Comparison of ENCODE assay signal across 20 cellular contexts in the genomic region with DNA sequence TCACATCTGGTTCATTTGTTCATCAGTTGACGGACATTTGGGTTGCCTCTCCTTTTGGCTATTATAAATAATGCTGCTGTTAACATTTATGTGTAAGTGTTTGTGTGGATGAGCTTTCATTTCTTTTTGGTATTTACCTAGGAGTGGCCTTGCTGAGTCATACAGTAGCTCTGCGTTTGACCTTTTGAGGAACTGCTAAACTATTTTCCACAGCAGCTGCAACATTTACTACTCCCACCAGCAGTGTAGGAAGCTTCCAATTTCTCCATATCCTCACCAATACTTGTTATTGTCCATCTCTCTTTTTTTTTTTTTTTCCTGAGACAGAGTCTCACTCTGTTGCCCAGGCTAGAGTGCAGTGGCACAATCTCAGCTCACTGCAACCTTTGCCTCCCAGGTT. TPM values are rescaled to one million over a fixed set of nuclear protein-coding genes. Genes with fewer than 3 reads are reported as not detected.
A peak's percentile ranks its signal among the peaks of the same experiment; 100 is the strongest.
DNase-seq lines count a peak whose midpoint lies in the region; ATAC-seq and TF ChIP-seq lines count a peak whose summit lies in the region.
"Had no signal": no experiment of that assay in that cellular context is flagged by ENCODE, and none has a peak within 500 bp of the region (broad histone marks: within the 10 kb centered on the region; RNA-seq: fewer than 3 reads in every experiment).

No MANE protein-coding gene starts in this region.

- peaks cover 3% of the 10 kb centered on the region for H3K4me1 Mint-ChIP-seq in T-helper 17 cell
- peaks cover 0 to 16% (median 0%) of the 10 kb centered on the region in 7 donors for H3K4me1 Mint-ChIP-seq in naive thymus-derived CD4-positive, alpha-beta T cell
- peaks cover 11% of the 10 kb centered on the region for H3K4me1 Mint-ChIP-seq in activated CD8-positive, alpha-beta T cell treated with anti-CD3 and anti-CD28 coated beads for 36 hours (ENCODE audit: low read depth)

- no peak overlapping the region for H3K4me3 Mint-ChIP-seq in T-helper 17 cell
- no peak overlapping the region for H3K4me3 Mint-ChIP-seq in naive thymus-derived CD4-positive, alpha-beta T cell
- no peak overlapping the region for H3K4me3 Mint-ChIP-seq in activated CD8-positive, alpha-beta T cell treated with anti-CD3 and anti-CD28 coated beads for 36 hours
- H3K4me3 Mint-ChIP-seq: activated CD8-positive, alpha-beta memory T cell treated with anti-CD3 and anti-CD28 coated beads, Interleukin-2, amount 10 ng/mL, durations not matched to agents 7 days and 5 days; naive B cell had no signal

- no peaks in the 10 kb centered on the region for H3K27me3 ChIP-seq in naive thymus-derived CD4-positive, alpha-beta T cell (ENCODE audit: control insufficient read depth in 2 of 2, insufficient read depth in 2 of 2, low read length in 2 of 2)
- H3K27me3 ChIP-seq: vagina had no signal

- H3K36me3 Mint-ChIP-seq in T-helper 17 cell (ENCODE audit: low read depth): no peaks in the 10 kb centered on the region
- H3K36me3 Mint-ChIP-seq in naive thymus-derived CD4-positive, alpha-beta T cell: no peaks in the 10 kb centered on the region
- no peaks in the 10 kb centered on the region for H3K36me3 Mint-ChIP-seq in activated CD8-positive, alpha-beta T cell treated with anti-CD3 and anti-CD28 coated beads for 36 hours (ENCODE audit: low read depth)
- H3K36me3 Mint-ChIP-seq: activated CD8-positive, alpha-beta memory T cell treated with anti-CD3 and anti-CD28 coated beads, Interleukin-2, amount 10 ng/mL, durations not matched to agents 7 days and 5 days had no signal

- peaks cover 25% of the 10 kb centered on the region for H3K27me3 Mint-ChIP-seq in T-helper 17 cell
- peaks cover 0 to 7% (median 4%) of the 10 kb centered on the region in 5 donors for H3K27me3 Mint-ChIP-seq in naive thymus-derived CD4-positive, alpha-beta T cell
- no peaks in the 10 kb centered on the region for H3K27me3 Mint-ChIP-seq in activated CD8-positive, alpha-beta T cell treated with anti-CD3 and anti-CD28 coated beads for 36 hours
- H3K27me3 Mint-ChIP-seq: activated CD8-positive, alpha-beta memory T cell treated with anti-CD3 and anti-CD28 coated beads, Interleukin-2, amount 10 ng/mL, durations not matched to agents 7 days and 5 days; naive B cell had no signal

- no peak overlapping the region for H3K27ac ChIP-seq in naive thymus-derived CD4-positive, alpha-beta T cell (ENCODE audit: low read depth, low read length)
- H3K27ac ChIP-seq: KMS-11, vagina had no signal

- no peaks in the 10 kb centered on the region for H3K4me1 ChIP-seq in naive thymus-derived CD4-positive, alpha-beta T cell (ENCODE audit: control insufficient read depth in 2 of 2, insufficient read depth in 2 of 2, low read length in 2 of 2)
- H3K4me1 ChIP-seq: vagina had no signal

- H3K36me3 ChIP-seq in naive thymus-derived CD4-positive, alpha-beta T cell (ENCODE audit: control insufficient read depth in 2 of 3, insufficient read depth in 3 of 3, low read length in 3 of 3): no peaks in the 10 kb centered on the region
- H3K36me3 ChIP-seq: vagina had no signal

- DNase-seq in DMS53 (lab: John Stamatoyannopoulos, UW): peak; percentile 62
- peak; percentile 25 for DNase-seq in HT-29 (ENCODE audit: low spot score)
- no peak for DNase-seq in T-helper 17 cell
- DNase-seq in iris pigment epithelial cell (ENCODE audit: low read depth): peak; percentile 77
- no peak for DNase-seq in cerebellar nuclear complex (lab: John Stamatoyannopoulos, UW)
- no peak for DNase-seq in naive thymus-derived CD4-positive, alpha-beta T cell
- DNase-seq in activated CD8-positive, alpha-beta T cell treated with anti-CD3 and anti-CD28 coated beads for 36 hours: no peak
- DNase-seq: activated CD8-positive, alpha-beta memory T cell treated with anti-CD3 and anti-CD28 coated beads, Interleukin-2, amount 10 ng/mL, durations not matched to agents 7 days and 5 days; activated naive CD4-positive, alpha-beta T cell; central memory CD4-positive, alpha-beta T cell; GOT3; hippocampal formation; naive B cell; NCI-H2081; SK-N-SH; stimulated activated CD4-positive, alpha-beta T cell treated with anti-CD3 and anti-CD28 coated beads, Interleukin-4, amount 100 ng/mL, for 1 hour had no signal

- no peaks in the 10 kb centered on the region for H3K9me3 ChIP-seq in T-helper 17 cell (ENCODE audit: control insufficient read depth, low read length, poor library complexity, severe bottlenecking)
- no peaks in the 10 kb centered on the region for H3K9me3 ChIP-seq in naive thymus-derived CD4-positive, alpha-beta T cell (ENCODE audit: control insufficient read depth in 2 of 3, low read length in 3 of 3)
- H3K9me3 ChIP-seq: SK-N-SH, vagina had no signal

- peak overlapping the region; percentile 57 for H3K27ac Mint-ChIP-seq in T-helper 17 cell
- H3K27ac Mint-ChIP-seq in naive thymus-derived CD4-positive, alpha-beta T cell: no peak overlapping the region
- no peak overlapping the region for H3K27ac Mint-ChIP-seq in activated CD8-positive, alpha-beta T cell treated with anti-CD3 and anti-CD28 coated beads for 36 hours
- H3K27ac Mint-ChIP-seq: activated CD8-positive, alpha-beta memory T cell treated with anti-CD3 and anti-CD28 coated beads, Interleukin-2, amount 10 ng/mL, durations not matched to agents 7 days and 5 days had no signal

- TF ChIP-seq CTCF in activated CD8-positive, alpha-beta T cell treated with anti-CD3 and anti-CD28 coated beads for 36 hours (IDR thresholded peaks at IDR 0.05): no peak

- CTCF ChIA-PET in naive thymus-derived CD4-positive, alpha-beta T cell (lab: Charles Lee): interaction anchor here (0.6 kb wide), 1 partner anchor 1032 kb away, joined by 3 read pairs; no protein-coding TSS in a partner anchor
- CTCF ChIA-PET in activated CD8-positive, alpha-beta T cell treated with anti-CD3 and anti-CD28 coated beads for 36 hours (lab: Charles Lee): interaction anchor here (1.1 kb wide), 1 partner anchor 21 kb away, joined by 3 read pairs; no protein-coding TSS in a partner anchor

- intact Hi-C loops in naive thymus-derived CD4-positive, alpha-beta T cell (cut with micrococcal nuclease): no loop called here
- intact Hi-C loops in activated CD8-positive, alpha-beta T cell treated with anti-CD3 and anti-CD28 coated beads for 36 hours (cut with micrococcal nuclease): no loop called here

- POLR2A ChIA-PET in naive thymus-derived CD4-positive, alpha-beta T cell (lab: Charles Lee): no interaction called here
- POLR2A ChIA-PET in activated CD8-positive, alpha-beta T cell treated with anti-CD3 and anti-CD28 coated beads for 36 hours (lab: Charles Lee): no interaction called here

- no peak overlapping the region for H3K4me3 ChIP-seq in naive thymus-derived CD4-positive, alpha-beta T cell (ENCODE audit: low read length)
- H3K4me3 ChIP-seq: vagina had no signal

- ATAC-seq in T-helper 17 cell (no peak), HG03342 (IDR thresholded peaks at IDR 0.05; ENCODE audit: unreplicated experiment) (no peak)
- ATAC-seq in naive thymus-derived CD4-positive, alpha-beta T cell: no peak
- no peak for ATAC-seq in activated CD8-positive, alpha-beta T cell treated with anti-CD3 and anti-CD28 coated beads for 36 hours
- ATAC-seq: activated CD8-positive, alpha-beta memory T cell treated with anti-CD3 and anti-CD28 coated beads, Interleukin-2, amount 10 ng/mL, durations not matched to agents 7 days and 5 days; left lobe of liver had no signal

- H3K9me3 Mint-ChIP-seq in naive thymus-derived CD4-positive, alpha-beta T cell: peaks cover 0 to 2% (median 0%) of the 10 kb centered on the region in 11 donors
- no peaks in the 10 kb centered on the region for H3K9me3 Mint-ChIP-seq in activated CD8-positive, alpha-beta T cell treated with anti-CD3 and anti-CD28 coated beads for 36 hours
- H3K9me3 Mint-ChIP-seq: naive B cell had no signal

RNA-seq across cellular contexts. Expression of gene PLCG2, which starts 20.7 kb away (rescaled TPM):
- 1.6 and 3.0 TPM in 2 replicates for total RNA-seq in HT-29 (2014; rRNA removed; shearing (Covaris generic))
- total RNA-seq in T-helper 17 cell: 10 to 100 TPM in 1 of 2 donors, 1 to 10 TPM in 1; 4.2 to 16.2 TPM
- total RNA-seq in naive thymus-derived CD4-positive, alpha-beta T cell: 10 to 100 TPM in 2 of 5 experiments, 1 to 10 TPM in 3; 1.4 to 85.8 (median 5.9) TPM
- under 1 TPM; 0.07 to 0.33 TPM for polyA plus RNA-seq in naive thymus-derived CD4-positive, alpha-beta T cell
- total RNA-seq in activated CD8-positive, alpha-beta T cell treated with anti-CD3 and anti-CD28 coated beads for 36 hours: 10 to 100 TPM; 12.7 to 13.7 TPM

Comparison
In these comparisons a context has a peak if more than half of its experiments do, and no peak if none do; other contexts are left out.
1. DNase-seq: peak in DMS53 (single experiment), HT-29 (single experiment) and iris pigment epithelial cell (single experiment); none in T-helper 17 cell (0 of 3), cerebellar nuclear complex (0 of 2), naive thymus-derived CD4-positive, alpha-beta T cell (0 of 9) and activated CD8-positive, alpha-beta T cell treated with anti-CD3 and anti-CD28 coated beads for 36 hours (single experiment).